In the genomic region with DNA sequence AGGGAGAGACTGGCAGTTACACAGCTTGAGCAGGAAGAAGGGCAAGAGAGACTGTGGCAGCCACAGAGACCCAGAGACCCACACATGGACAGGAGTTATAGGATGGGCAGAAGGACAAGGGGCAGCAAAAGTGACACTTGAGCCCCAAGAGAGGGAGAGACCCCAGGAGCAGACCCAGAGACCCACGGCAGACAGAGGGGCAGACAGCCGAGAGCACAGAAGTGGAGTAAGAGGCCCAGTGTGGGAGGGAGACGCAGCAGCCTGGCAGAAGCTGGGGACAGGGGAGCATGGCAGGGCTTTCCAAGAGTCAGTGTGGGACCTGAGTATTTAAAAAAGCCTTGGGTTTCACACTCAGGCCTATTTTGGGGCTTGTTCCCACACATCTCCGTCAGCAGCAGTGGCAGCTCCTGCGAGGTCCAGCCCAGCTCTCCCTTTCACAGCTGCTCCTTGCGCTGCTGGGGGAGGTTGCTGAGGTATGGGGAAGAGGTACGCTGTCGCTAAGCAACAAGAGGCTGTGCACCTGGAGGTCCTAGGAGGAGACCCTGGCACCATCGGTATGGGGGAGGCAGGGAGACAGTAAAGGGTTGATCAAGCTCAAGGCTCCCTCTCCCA, we compare ENCODE assay signal across 11 cellular contexts. TPM values are rescaled to one million over a fixed set of nuclear protein-coding genes. Genes with fewer than 3 reads are reported as not detected.
A peak's percentile ranks its signal among the peaks of the same experiment; 100 is the strongest.
DNase-seq lines count a peak whose midpoint lies in the region; ATAC-seq and TF ChIP-seq lines count a peak whose summit lies in the region.
"Had no signal": no experiment of that assay in that cellular context is flagged by ENCODE, and none has a peak within 500 bp of the region (broad histone marks: within the 10 kb centered on the region; RNA-seq: fewer than 3 reads in every experiment).

No MANE protein-coding gene starts in this region.

- POLR2A ChIA-PET in activated naive CD8-positive, alpha-beta T cell treated with anti-CD3 and anti-CD28 coated beads, Interleukin-2, amount 10 ng/mL, durations not matched to agents 7 days and 5 days (lab: Charles Lee) = interaction anchor here (0.5 to 3.4 kb wide), 3 partner anchors 8 to 980 kb away, joined by 3 to 28 read pairs (median 4); no protein-coding TSS in a partner anchor

- H3K4me3 ChIP-seq in dorsolateral prefrontal cortex (peak overlapping the region in 21 of 59 donors; percentile 4 to 42 (median 25)), neural cell (ENCODE audit: low read length) (peak overlapping the region; percentile 6), transverse colon (no peak overlapping the region), brain microvascular endothelial cell (ENCODE audit: low read depth, low read length) (no peak overlapping the region)

- peaks cover 41% of the 10 kb centered on the region for H3K4me1 Mint-ChIP-seq in activated naive CD8-positive, alpha-beta T cell treated with anti-CD3 and anti-CD28 coated beads, Interleukin-2, amount 10 ng/mL, durations not matched to agents 7 days and 5 days
- peaks cover 47% of the 10 kb centered on the region for H3K4me1 Mint-ChIP-seq in activated naive CD8-positive, alpha-beta T cell treated with anti-CD3 and anti-CD28 coated beads, Interleukin-2, amount 50 U/mL, for 24 hours

- no peak overlapping the region for H3K9ac ChIP-seq in neural cell (ENCODE audit: low read length)

- no peaks in the 10 kb centered on the region for H3K9me3 ChIP-seq in neural cell (ENCODE audit: low read length)
- no peaks in the 10 kb centered on the region for H3K9me3 ChIP-seq in transverse colon
- H3K9me3 ChIP-seq: neutrophil had no signal

- 85% methylated on average over 9 of the region's 9 CpGs; no CpG with 5 or more reads in 1 of the 2 donors for WGBS in transverse colon (ENCODE audit: low coverage in 1 of 2), 2 donors

- peaks cover 32 to 60% (median 37%) of the 10 kb centered on the region in 4 donors for H3K4me1 ChIP-seq in transverse colon

- TF ChIP-seq RAD21 in neural cell (conservative IDR thresholded peaks at IDR 0.05) = no peak

- intact Hi-C loops in dorsolateral prefrontal cortex (cut with DNase I) = loop anchor here (5.0 to 10.0 kb wide), 2 partner anchors 73 to 215 kb away; a partner anchor contains a TSS
- intact Hi-C loops in transverse colon (cut with DNase I; ENCODE audit: low total_unique reads) = no loop called here

- peaks cover 5% of the 10 kb centered on the region for H3K27me3 Mint-ChIP-seq in activated naive CD8-positive, alpha-beta T cell treated with anti-CD3 and anti-CD28 coated beads, Interleukin-2, amount 10 ng/mL, durations not matched to agents 7 days and 5 days
- no peaks in the 10 kb centered on the region for H3K27me3 Mint-ChIP-seq in activated naive CD8-positive, alpha-beta T cell treated with anti-CD3 and anti-CD28 coated beads, Interleukin-2, amount 50 U/mL, for 24 hours

- TF ChIP-seq EP300 in neural cell (conservative IDR thresholded peaks at IDR 0.05; ENCODE audit: poor library complexity, severe bottlenecking) (peak; percentile 24), transverse colon (IDR thresholded peaks at IDR 0.05; ENCODE audit: low read depth) (no peak)

- H3K79me2 ChIP-seq in neural cell (replicated peaks; ENCODE audit: insufficient read depth, low read length) = no peaks in the 10 kb centered on the region

- no peaks in the 10 kb centered on the region for H3K9me3 Mint-ChIP-seq in activated naive CD8-positive, alpha-beta T cell treated with anti-CD3 and anti-CD28 coated beads, Interleukin-2, amount 10 ng/mL, durations not matched to agents 7 days and 5 days
- H3K9me3 Mint-ChIP-seq in activated naive CD8-positive, alpha-beta T cell treated with anti-CD3 and anti-CD28 coated beads, Interleukin-2, amount 50 U/mL, for 24 hours = no peaks in the 10 kb centered on the region

- TF ChIP-seq POLR2A in transverse colon (IDR thresholded peaks at IDR 0.05) = no peak

- H3K9me2 ChIP-seq in neural cell (ENCODE audit: insufficient read depth, low read length) = no peaks in the 10 kb centered on the region

- peaks cover 6% of the 10 kb centered on the region for H3K36me3 Mint-ChIP-seq in activated naive CD8-positive, alpha-beta T cell treated with anti-CD3 and anti-CD28 coated beads, Interleukin-2, amount 10 ng/mL, durations not matched to agents 7 days and 5 days
- H3K36me3 Mint-ChIP-seq in activated naive CD8-positive, alpha-beta T cell treated with anti-CD3 and anti-CD28 coated beads, Interleukin-2, amount 50 U/mL, for 24 hours (ENCODE audit: low read depth) = peaks cover 2% of the 10 kb centered on the region

- no peaks in the 10 kb centered on the region for H3K36me3 ChIP-seq in neural cell (ENCODE audit: insufficient read depth, low read length)
- no peaks in the 10 kb centered on the region for H3K36me3 ChIP-seq in transverse colon
- H3K36me3 ChIP-seq in brain microvascular endothelial cell (replicated peaks) = no peaks in the 10 kb centered on the region
- H3K36me3 ChIP-seq: neutrophil had no signal

- in situ Hi-C loops in transverse colon (cut with MboI; ENCODE audit: low pct_ligation_motif_present in 1 of 4, low pct_unique_long_range_greater_than_20kb in 1 of 4, low sequenced_read_pairs in 3 of 4) = no loop called here
- in situ Hi-C loops in brain microvascular endothelial cell (cut with HindIII; ENCODE audit: low pct_ligation_motif_present, low sequenced_read_pairs) = no loop called here

- ATAC-seq in activated naive CD8-positive, alpha-beta T cell treated with anti-CD3 and anti-CD28 coated beads, Interleukin-2, amount 10 ng/mL, durations not matched to agents 7 days and 5 days (ENCODE audit: low read depth) = no peak
- ATAC-seq in activated naive CD8-positive, alpha-beta T cell treated with anti-CD3 and anti-CD28 coated beads, Interleukin-2, amount 50 U/mL, for 24 hours = no peak

- TF ChIP-seq CTCF in dorsolateral prefrontal cortex (IDR thresholded peaks at IDR 0.05 in 54 of 56, conservative IDR thresholded peaks at IDR 0.05 in 2 of 56; ENCODE audit: low read depth in 1 of 56, partially characterized antibody in 56 of 56) (no peak), neural cell (IDR thresholded peaks at IDR 0.05; ENCODE audit: poor library complexity, severe bottlenecking) (no peak), transverse colon (IDR thresholded peaks at IDR 0.05) (no peak), brain microvascular endothelial cell (IDR thresholded peaks at IDR 0.05; ENCODE audit: low read depth, low read length, missing control alignments) (no peak)

- no peak overlapping the region for H3K4me2 ChIP-seq in neural cell (ENCODE audit: low read length)

- H4K20me1 ChIP-seq in neural cell (ENCODE audit: insufficient read depth) = no peaks in the 10 kb centered on the region

- H3K4me3 Mint-ChIP-seq in activated naive CD8-positive, alpha-beta T cell treated with anti-CD3 and anti-CD28 coated beads, Interleukin-2, amount 10 ng/mL, durations not matched to agents 7 days and 5 days = no peak overlapping the region
- no peak overlapping the region for H3K4me3 Mint-ChIP-seq in activated naive CD8-positive, alpha-beta T cell treated with anti-CD3 and anti-CD28 coated beads, Interleukin-2, amount 50 U/mL, for 24 hours

- no peak for DNase-seq in activated naive CD8-positive, alpha-beta T cell treated with anti-CD3 and anti-CD28 coated beads, Interleukin-2, amount 10 ng/mL, durations not matched to agents 7 days and 5 days
- DNase-seq in activated naive CD8-positive, alpha-beta T cell treated with anti-CD3 and anti-CD28 coated beads, Interleukin-2, amount 50 U/mL, for 24 hours = no peak
- DNase-seq in dorsolateral prefrontal cortex = peak in 5 of 10 donors; percentile 59 to 78 (median 72)
- peak; percentile 6 for DNase-seq in transverse colon
- DNase-seq in stimulated activated CD4-positive, alpha-beta T cell treated with anti-CD3 and anti-CD28 coated beads, Interleukin-4, amount 100 ng/mL, for 24 hours = no peak
- no peak for DNase-seq in AG08395 (ENCODE audit: low spot score)
- DNase-seq in brain microvascular endothelial cell = no peak
- DNase-seq: effector memory CD4-positive, alpha-beta T cell; NCI-H1930 had no signal

- H2AFZ ChIP-seq in neural cell (ENCODE audit: low read depth, low read length) = no peak overlapping the region

- H3K27ac ChIP-seq in dorsolateral prefrontal cortex (peak overlapping the region; percentile 48 to 93 (median 87)), neural cell (ENCODE audit: low read length) (no peak overlapping the region), transverse colon (peak overlapping the region; percentile 99 to 100 (median 100)), brain microvascular endothelial cell (no peak overlapping the region)

- no peaks in the 10 kb centered on the region for H3F3A ChIP-seq in neural cell (ENCODE audit: insufficient read depth, low read length, poor library complexity, severe bottlenecking)

- H3K27me3 ChIP-seq in dorsolateral prefrontal cortex = no peaks in the 10 kb centered on the region
- no peaks in the 10 kb centered on the region for H3K27me3 ChIP-seq in neural cell (ENCODE audit: insufficient read depth, low read depth, low read length)
- H3K27me3 ChIP-seq in transverse colon = no peaks in the 10 kb centered on the region
- H3K27me3 ChIP-seq in brain microvascular endothelial cell (replicated peaks) = no peaks in the 10 kb centered on the region
- H3K27me3 ChIP-seq: neutrophil had no signal

- H3K27ac Mint-ChIP-seq in activated naive CD8-positive, alpha-beta T cell treated with anti-CD3 and anti-CD28 coated beads, Interleukin-2, amount 10 ng/mL, durations not matched to agents 7 days and 5 days = peak overlapping the region; percentile 91
- H3K27ac Mint-ChIP-seq in activated naive CD8-positive, alpha-beta T cell treated with anti-CD3 and anti-CD28 coated beads, Interleukin-2, amount 50 U/mL, for 24 hours = no peak overlapping the region

TF ChIP-seq in neural cell, 6 proteins besides CTCF, POLR2A, EP300 and RAD21:
- TF ChIP-seq SMC3 (conservative IDR thresholded peaks at IDR 0.05; ENCODE audit: poor library complexity) = no peak

RNA-seq across cellular contexts. Expression of a gene that starts 9.0 kb away (rescaled TPM):
- total RNA-seq in activated naive CD8-positive, alpha-beta T cell treated with anti-CD3 and anti-CD28 coated beads, Interleukin-2, amount 10 ng/mL, durations not matched to agents 7 days and 5 days = 10 to 100 TPM; 52.4 to 54.4 TPM
- total RNA-seq in dorsolateral prefrontal cortex (100 to 1,000 TPM in 40 of 120 experiments, 10 to 100 TPM in 80; 63.8 to 123 (median 93.8) TPM), transverse colon (100 to 1,000 TPM in 1 of 4 donors, 10 to 100 TPM in 3; 26.1 to 200 (median 85.7) TPM)
- 4.7 and 5.2 TPM in 2 replicates for polyA plus RNA-seq in neural cell
- 13.4 and 15.4 TPM in 2 replicates for polyA minus RNA-seq in neural cell

Comparison
In these comparisons a context has a peak if more than half of its experiments do, and no peak if none do; other contexts are left out.
1. H3K27ac ChIP-seq: peak in dorsolateral prefrontal cortex (59 of 59) and transverse colon (4 of 4); none in neural cell (single experiment) and brain microvascular endothelial cell (single experiment).